1 cellular context compared by ENCODE assay signal in the genomic region with DNA sequence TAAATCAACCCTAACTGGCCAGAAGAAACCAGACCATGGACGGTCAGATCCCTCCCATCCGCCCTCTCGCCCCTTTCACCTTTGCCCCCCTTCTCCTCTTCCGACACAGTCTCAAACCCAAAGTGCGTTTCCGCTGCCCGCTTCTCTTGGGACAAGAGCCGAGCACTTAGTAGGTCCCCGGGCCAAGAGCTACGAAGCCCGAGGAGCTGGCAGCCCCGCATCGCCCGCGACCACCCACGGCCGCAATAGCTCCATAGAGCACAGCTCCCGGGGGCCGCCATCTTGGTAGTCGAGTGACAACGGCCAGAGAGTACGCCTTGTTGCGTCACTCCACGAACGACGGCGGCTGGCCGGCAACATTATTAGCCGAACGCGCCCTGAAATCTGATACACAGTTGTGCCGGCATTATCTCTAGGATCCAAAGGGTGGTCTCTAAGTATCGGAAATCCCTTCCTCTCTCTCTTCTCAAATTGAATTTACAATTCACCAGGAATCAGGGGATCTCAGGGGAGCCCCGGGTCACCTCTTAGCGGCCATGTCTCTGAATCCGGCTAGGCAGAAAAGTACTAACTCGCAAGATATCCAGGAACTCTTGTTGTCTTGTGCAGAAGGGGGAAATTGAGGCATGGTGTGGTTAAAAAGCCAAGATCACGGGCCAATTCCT.
A peak's percentile ranks its signal among the peaks of the same experiment; 100 is the strongest.
TF ChIP-seq lines count a peak whose summit lies in the region.

Gene COQ5 (minus strand): TSS at position 298 of the 665 bp plus-strand sequence. CDS start 17 bp downstream, at position 281.

TF ChIP-seq in HepG2, 621 proteins besides CTCF, POLR2A, EP300 and RAD21 (continued from another document and continues in another):
- no peak for TF ChIP-seq CHCHD3 (CRISPR knock-in tag; IDR thresholded peaks at IDR 0.05)
- TF ChIP-seq, protein P1, sequence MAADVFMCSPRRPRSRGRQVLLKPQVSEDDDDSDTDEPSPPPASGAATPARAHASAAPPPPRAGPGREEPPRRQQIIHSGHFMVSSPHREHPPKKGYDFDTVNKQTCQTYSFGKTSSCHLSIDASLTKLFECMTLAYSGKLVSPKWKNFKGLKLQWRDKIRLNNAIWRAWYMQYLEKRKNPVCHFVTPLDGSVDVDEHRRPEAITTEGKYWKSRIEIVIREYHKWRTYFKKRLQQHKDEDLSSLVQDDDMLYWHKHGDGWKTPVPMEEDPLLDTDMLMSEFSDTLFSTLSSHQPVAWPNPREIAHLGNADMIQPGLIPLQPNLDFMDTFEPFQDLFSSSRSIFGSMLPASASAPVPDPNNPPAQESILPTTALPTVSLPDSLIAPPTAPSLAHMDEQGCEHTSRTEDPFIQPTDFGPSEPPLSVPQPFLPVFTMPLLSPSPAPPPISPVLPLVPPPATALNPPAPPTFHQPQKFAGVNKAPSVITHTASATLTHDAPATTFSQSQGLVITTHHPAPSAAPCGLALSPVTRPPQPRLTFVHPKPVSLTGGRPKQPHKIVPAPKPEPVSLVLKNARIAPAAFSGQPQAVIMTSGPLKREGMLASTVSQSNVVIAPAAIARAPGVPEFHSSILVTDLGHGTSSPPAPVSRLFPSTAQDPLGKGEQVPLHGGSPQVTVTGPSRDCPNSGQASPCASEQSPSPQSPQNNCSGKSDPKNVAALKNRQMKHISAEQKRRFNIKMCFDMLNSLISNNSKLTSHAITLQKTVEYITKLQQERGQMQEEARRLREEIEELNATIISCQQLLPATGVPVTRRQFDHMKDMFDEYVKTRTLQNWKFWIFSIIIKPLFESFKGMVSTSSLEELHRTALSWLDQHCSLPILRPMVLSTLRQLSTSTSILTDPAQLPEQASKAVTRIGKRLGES (CRISPR knock-in tag; IDR thresholded peaks at IDR 0.05; ENCODE audit: borderline replicate concordance) = no peak
- TF ChIP-seq, protein P2, sequence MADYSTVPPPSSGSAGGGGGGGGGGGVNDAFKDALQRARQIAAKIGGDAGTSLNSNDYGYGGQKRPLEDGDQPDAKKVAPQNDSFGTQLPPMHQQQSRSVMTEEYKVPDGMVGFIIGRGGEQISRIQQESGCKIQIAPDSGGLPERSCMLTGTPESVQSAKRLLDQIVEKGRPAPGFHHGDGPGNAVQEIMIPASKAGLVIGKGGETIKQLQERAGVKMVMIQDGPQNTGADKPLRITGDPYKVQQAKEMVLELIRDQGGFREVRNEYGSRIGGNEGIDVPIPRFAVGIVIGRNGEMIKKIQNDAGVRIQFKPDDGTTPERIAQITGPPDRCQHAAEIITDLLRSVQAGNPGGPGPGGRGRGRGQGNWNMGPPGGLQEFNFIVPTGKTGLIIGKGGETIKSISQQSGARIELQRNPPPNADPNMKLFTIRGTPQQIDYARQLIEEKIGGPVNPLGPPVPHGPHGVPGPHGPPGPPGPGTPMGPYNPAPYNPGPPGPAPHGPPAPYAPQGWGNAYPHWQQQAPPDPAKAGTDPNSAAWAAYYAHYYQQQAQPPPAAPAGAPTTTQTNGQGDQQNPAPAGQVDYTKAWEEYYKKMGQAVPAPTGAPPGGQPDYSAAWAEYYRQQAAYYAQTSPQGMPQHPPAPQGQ (CRISPR knock-in tag; IDR thresholded peaks at IDR 0.05; ENCODE audit: borderline replicate concordance) = no peak
- 0 out of 2 replicates have a peak, but pooled peaks have one; percentile 6 for TF ChIP-seq ELF4 (CRISPR knock-in tag; IDR thresholded peaks at IDR 0.05; ENCODE audit: borderline replicate concordance)
- TF ChIP-seq TCF7 (IDR thresholded peaks at IDR 0.05; ENCODE audit: low read depth) = no peak
- no peak for TF ChIP-seq ZNF225 (CRISPR knock-in tag; IDR thresholded peaks at IDR 0.05)
- TF ChIP-seq MTERF4 (CRISPR knock-in tag; IDR thresholded peaks at IDR 0.05) = no peak
- peak; percentile 37; the same call in 1 of the 2 replicates for TF ChIP-seq ZNF792 (CRISPR knock-in tag; IDR thresholded peaks at IDR 0.05)
- TF ChIP-seq ZNF790 (CRISPR knock-in tag; IDR thresholded peaks at IDR 0.05; ENCODE audit: borderline replicate concordance) = no peak
- TF ChIP-seq TFDP2 (CRISPR knock-in tag; IDR thresholded peaks at IDR 0.05) = peak; percentile 26; the same call in 1 of the 2 replicates
- TF ChIP-seq PAF1 (CRISPR knock-in tag; IDR thresholded peaks at IDR 0.05) = no peak
- 0 out of 2 replicates have a peak, but pooled peaks have one; percentile 67 for TF ChIP-seq REL (CRISPR knock-in tag; conservative IDR thresholded peaks at IDR 0.05)
- peak; percentile 71; the same call in 1 of the 2 replicates for TF ChIP-seq TBX2 (CRISPR knock-in tag; IDR thresholded peaks at IDR 0.05; ENCODE audit: borderline replicate concordance)
- peak; percentile 18; the same call in 1 of the 2 replicates for TF ChIP-seq SP5 (CRISPR knock-in tag; IDR thresholded peaks at IDR 0.05; ENCODE audit: borderline replicate concordance, low read depth)
- TF ChIP-seq MED1 (CRISPR knock-in tag; IDR thresholded peaks at IDR 0.05) = peak; percentile 76
- TF ChIP-seq ZNF660 (CRISPR knock-in tag; IDR thresholded peaks at IDR 0.05; ENCODE audit: borderline replicate concordance, low read depth) = no peak
- TF ChIP-seq ZNF34 (CRISPR knock-in tag; IDR thresholded peaks at IDR 0.05; ENCODE audit: borderline replicate concordance) = 0 out of 2 replicates have a peak, but pooled peaks have one; percentile 34
- TF ChIP-seq MLLT10 (CRISPR knock-in tag; IDR thresholded peaks at IDR 0.05) = no peak
- no peak for TF ChIP-seq SP1 (IDR thresholded peaks at IDR 0.05)
- peak; percentile 67; the same call in 1 of the 2 replicates for TF ChIP-seq SP1 (CRISPR knock-in tag; IDR thresholded peaks at IDR 0.05)
- no peak for TF ChIP-seq HMG20B (CRISPR knock-in tag; conservative IDR thresholded peaks at IDR 0.05)
- no peak for TF ChIP-seq HIVEP1 (CRISPR knock-in tag; IDR thresholded peaks at IDR 0.05)
- peak; percentile 34; the same call in 1 of the 2 replicates for TF ChIP-seq ZNF142 (CRISPR knock-in tag; IDR thresholded peaks at IDR 0.05)
- TF ChIP-seq, protein P3, sequence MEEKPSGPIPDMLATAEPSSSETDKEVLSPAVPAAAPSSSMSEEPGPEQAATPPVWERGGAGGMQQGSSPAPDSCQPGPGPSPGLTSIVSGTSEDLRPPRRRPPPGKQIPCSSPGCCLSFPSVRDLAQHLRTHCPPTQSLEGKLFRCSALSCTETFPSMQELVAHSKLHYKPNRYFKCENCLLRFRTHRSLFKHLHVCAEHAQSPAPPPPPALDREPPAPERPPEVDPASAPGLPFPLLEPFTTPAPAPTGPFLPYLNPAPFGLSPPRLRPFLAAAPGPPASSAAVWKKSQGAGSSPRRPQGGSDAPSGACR (CRISPR knock-in tag; IDR thresholded peaks at IDR 0.05) = peak; percentile 93
- TF ChIP-seq THYN1 (CRISPR knock-in tag; IDR thresholded peaks at IDR 0.05; ENCODE audit: borderline replicate concordance, low read depth) = no peak
- no peak for TF ChIP-seq ZNF207 (IDR thresholded peaks at IDR 0.05; ENCODE audit: borderline replicate concordance)
- peak; percentile 69 for TF ChIP-seq ZNF777 (CRISPR knock-in tag; IDR thresholded peaks at IDR 0.05)
- TF ChIP-seq E2F2 (CRISPR knock-in tag; IDR thresholded peaks at IDR 0.05; ENCODE audit: borderline replicate concordance) = no peak
- TF ChIP-seq HES4 (CRISPR knock-in tag; IDR thresholded peaks at IDR 0.05; ENCODE audit: borderline replicate concordance) = no peak
- TF ChIP-seq, protein P4, sequence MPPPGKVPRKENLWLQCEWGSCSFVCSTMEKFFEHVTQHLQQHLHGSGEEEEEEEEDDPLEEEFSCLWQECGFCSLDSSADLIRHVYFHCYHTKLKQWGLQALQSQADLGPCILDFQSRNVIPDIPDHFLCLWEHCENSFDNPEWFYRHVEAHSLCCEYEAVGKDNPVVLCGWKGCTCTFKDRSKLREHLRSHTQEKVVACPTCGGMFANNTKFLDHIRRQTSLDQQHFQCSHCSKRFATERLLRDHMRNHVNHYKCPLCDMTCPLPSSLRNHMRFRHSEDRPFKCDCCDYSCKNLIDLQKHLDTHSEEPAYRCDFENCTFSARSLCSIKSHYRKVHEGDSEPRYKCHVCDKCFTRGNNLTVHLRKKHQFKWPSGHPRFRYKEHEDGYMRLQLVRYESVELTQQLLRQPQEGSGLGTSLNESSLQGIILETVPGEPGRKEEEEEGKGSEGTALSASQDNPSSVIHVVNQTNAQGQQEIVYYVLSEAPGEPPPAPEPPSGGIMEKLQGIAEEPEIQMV (CRISPR knock-in tag; IDR thresholded peaks at IDR 0.05; ENCODE audit: low read depth) = peak; percentile 65; the same call in 1 of the 2 replicates
- TF ChIP-seq ZNF878 (CRISPR knock-in tag; IDR thresholded peaks at IDR 0.05) = 0 out of 2 replicates have a peak, but pooled peaks have one; percentile 22
- no peak for TF ChIP-seq MAFG (CRISPR knock-in tag; IDR thresholded peaks at IDR 0.05)
- TF ChIP-seq POGZ (CRISPR knock-in tag; IDR thresholded peaks at IDR 0.05) = peak; percentile 77
- peak; percentile 43; the same call in 1 of the 2 replicates for TF ChIP-seq SKIL (CRISPR knock-in tag; IDR thresholded peaks at IDR 0.05; ENCODE audit: borderline replicate concordance)
- no peak for TF ChIP-seq ZNF12 (CRISPR knock-in tag; IDR thresholded peaks at IDR 0.05)
- TF ChIP-seq LCORL (IDR thresholded peaks at IDR 0.05) = no peak
- TF ChIP-seq LCORL (CRISPR knock-in tag; IDR thresholded peaks at IDR 0.05) = no peak
- 0 out of 2 replicates have a peak, but pooled peaks have one; percentile 73 for TF ChIP-seq MEIS1 (CRISPR knock-in tag; IDR thresholded peaks at IDR 0.05; ENCODE audit: borderline replicate concordance)
- no peak for TF ChIP-seq ZNF446 (CRISPR knock-in tag; IDR thresholded peaks at IDR 0.05)
- TF ChIP-seq ZNF329 (CRISPR knock-in tag; IDR thresholded peaks at IDR 0.05; ENCODE audit: low read depth) = no peak
